11 cellular contexts compared by ENCODE assay signal in the genomic region with DNA sequence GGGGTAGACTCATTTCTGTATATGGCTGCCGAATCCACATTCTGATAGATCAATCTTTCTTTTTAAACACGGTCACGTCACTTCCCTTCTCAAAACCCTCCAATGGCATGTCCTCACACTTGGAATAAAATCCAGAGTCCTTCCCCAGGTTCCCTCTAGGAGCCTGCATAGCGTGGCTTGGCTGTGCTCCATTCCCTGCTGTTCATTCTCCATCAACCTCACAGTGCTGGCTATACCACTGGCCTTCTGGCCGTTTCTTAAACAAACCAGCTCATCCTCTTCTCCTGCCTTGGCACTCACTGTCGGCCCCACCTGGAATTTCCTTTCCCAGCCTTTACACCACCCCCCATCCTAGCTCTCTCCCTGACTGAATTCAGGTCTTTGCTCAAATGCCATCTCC.
A peak's percentile ranks its signal among the peaks of the same experiment; 100 is the strongest.
DNase-seq lines count a peak whose midpoint lies in the region; ATAC-seq and TF ChIP-seq lines count a peak whose summit lies in the region.
"Had no signal": no experiment of that assay in that cellular context is flagged by ENCODE, and none has a peak within 500 bp of the region (broad histone marks: within the 10 kb centered on the region; RNA-seq: fewer than 3 reads in every experiment).

No MANE protein-coding gene starts in this region.

- H3K27me3 ChIP-seq in RWPE2 (ENCODE audit: insufficient read depth, poor library complexity, severe bottlenecking), result no peaks in the 10 kb centered on the region
- H3K27me3 ChIP-seq in thyroid gland, result no peaks in the 10 kb centered on the region
- H3K27me3 ChIP-seq: upper lobe of left lung had no signal

- CTCF ChIA-PET in activated naive CD4-positive, alpha-beta T cell treated with anti-CD3 and anti-CD28 coated beads for 36 hours (lab: Charles Lee), result interaction anchor here (0.7 to 1.1 kb wide), 2 partner anchors 65 to 167 kb away, joined by 3 read pairs; no protein-coding TSS in a partner anchor

- no peaks in the 10 kb centered on the region for H3K9me3 Mint-ChIP-seq in activated naive CD4-positive, alpha-beta T cell treated with anti-CD3 and anti-CD28 coated beads, Interleukin-2, amount 50 U/mL, for 24 hours
- H3K9me3 Mint-ChIP-seq in activated naive CD4-positive, alpha-beta T cell treated with anti-CD3 and anti-CD28 coated beads for 36 hours, result no peaks in the 10 kb centered on the region

- H3K36me3 ChIP-seq in RWPE2 (ENCODE audit: low read depth) (no peaks in the 10 kb centered on the region), thyroid gland (no peaks in the 10 kb centered on the region)
- H3K36me3 ChIP-seq: upper lobe of left lung had no signal

- no peak overlapping the region for H3K27ac ChIP-seq in RWPE2 (ENCODE audit: poor library complexity, severe bottlenecking)
- peak overlapping the region; percentile 48 to 71 (median 71) for H3K27ac ChIP-seq in thyroid gland

- peak; percentile 35; the same call in 1 of the 3 replicates for ATAC-seq in RWPE2 (ENCODE audit: low read depth)

- peak overlapping the region; percentile 89 for H3K27ac Mint-ChIP-seq in activated naive CD4-positive, alpha-beta T cell treated with anti-CD3 and anti-CD28 coated beads, Interleukin-2, amount 50 U/mL, for 24 hours
- H3K27ac Mint-ChIP-seq in activated naive CD4-positive, alpha-beta T cell treated with anti-CD3 and anti-CD28 coated beads for 36 hours, result no peak overlapping the region

- H3K27me3 Mint-ChIP-seq in activated naive CD4-positive, alpha-beta T cell treated with anti-CD3 and anti-CD28 coated beads, Interleukin-2, amount 50 U/mL, for 24 hours, result no peaks in the 10 kb centered on the region
- no peaks in the 10 kb centered on the region for H3K27me3 Mint-ChIP-seq in activated naive CD4-positive, alpha-beta T cell treated with anti-CD3 and anti-CD28 coated beads for 36 hours (ENCODE audit: low read depth)

- TF ChIP-seq POLR2A in thyroid gland (IDR thresholded peaks at IDR 0.05), result no peak

- H3K9me3 ChIP-seq in RWPE2 (ENCODE audit: severe bottlenecking) (no peaks in the 10 kb centered on the region), thyroid gland (no peaks in the 10 kb centered on the region)
- H3K9me3 ChIP-seq: upper lobe of left lung had no signal

- TF ChIP-seq CTCF in RWPE2 (IDR thresholded peaks at IDR 0.05; ENCODE audit: poor library complexity, severe bottlenecking), result no peak
- TF ChIP-seq CTCF in thyroid gland (IDR thresholded peaks at IDR 0.05), result no peak

- intact Hi-C loops in activated naive CD4-positive, alpha-beta T cell treated with anti-CD3 and anti-CD28 coated beads for 36 hours (cut with micrococcal nuclease), result loop anchor here (5.0 kb wide), 4 partner anchors 150 to 855 kb away; a partner anchor contains a TSS
- intact Hi-C loops in thyroid gland (cut with DNase I), result no loop called here

- H3K4me1 Mint-ChIP-seq in activated naive CD4-positive, alpha-beta T cell treated with anti-CD3 and anti-CD28 coated beads, Interleukin-2, amount 50 U/mL, for 24 hours, result peaks cover 29% of the 10 kb centered on the region
- peaks cover 28% of the 10 kb centered on the region for H3K4me1 Mint-ChIP-seq in activated naive CD4-positive, alpha-beta T cell treated with anti-CD3 and anti-CD28 coated beads for 36 hours (ENCODE audit: low read depth)

- no peak overlapping the region for H3K4me3 Mint-ChIP-seq in activated naive CD4-positive, alpha-beta T cell treated with anti-CD3 and anti-CD28 coated beads, Interleukin-2, amount 50 U/mL, for 24 hours
- no peak overlapping the region for H3K4me3 Mint-ChIP-seq in activated naive CD4-positive, alpha-beta T cell treated with anti-CD3 and anti-CD28 coated beads for 36 hours

- H3K36me3 Mint-ChIP-seq in activated naive CD4-positive, alpha-beta T cell treated with anti-CD3 and anti-CD28 coated beads, Interleukin-2, amount 50 U/mL, for 24 hours, result no peaks in the 10 kb centered on the region
- H3K36me3 Mint-ChIP-seq in activated naive CD4-positive, alpha-beta T cell treated with anti-CD3 and anti-CD28 coated beads for 36 hours (ENCODE audit: low read depth), result no peaks in the 10 kb centered on the region

- H3K4me3 ChIP-seq in RWPE2 (ENCODE audit: severe bottlenecking) (no peak overlapping the region), thyroid gland (replicated peaks in 1 of 3) (no peak overlapping the region)
- H3K4me3 ChIP-seq: upper lobe of left lung had no signal

- WGBS in thyroid gland, 2 donors, result 63 to 70% methylated on average over 6 of the region's 6 CpGs

- no peak for DNase-seq in activated naive CD4-positive, alpha-beta T cell treated with anti-CD3 and anti-CD28 coated beads for 36 hours
- DNase-seq in RWPE2 (ENCODE audit: low spot score) (no peak), iPS DF 19.7 (ENCODE audit: low read depth, low spot score) (peak; percentile 40), thyroid gland (no peak), NCI-H2029 (lab: John Stamatoyannopoulos, UW) (no peak), OCI-M2 (lab: John Stamatoyannopoulos, UW; ENCODE audit: unreplicated experiment) (no peak), NCI-H146 (lab: John Stamatoyannopoulos, UW) (no peak)
- DNase-seq: caudate nucleus, NCI-H446 treated with DMSO at 0.1 percent for 48 hours, upper lobe of left lung had no signal

- H3K4me1 ChIP-seq in RWPE2 (ENCODE audit: insufficient read depth, poor library complexity, severe bottlenecking) (peaks cover 19% of the 10 kb centered on the region), thyroid gland (peaks cover 14 to 33% of the 10 kb centered on the region in 2 donors)
